In genomic region chr6:150587637-150588036, GRCh38 we compare ENCODE assay signal across 11 cellular contexts.
"Had no signal": no experiment of that assay in that cellular context is flagged by ENCODE, and none has a peak within 500 bp of the region (broad histone marks: within the 10 kb centered on the region; RNA-seq: fewer than 3 reads in every experiment).

No MANE protein-coding gene starts in this region.

- FAIRE-seq: H1, H54 had no signal

- H3K9ac ChIP-seq: GM23248 had no signal

- H3K4me3 ChIP-seq: GM23248, GM23338, HAP-1 had no signal

- ATAC-seq: GM23338, HCT116 had no signal

- H3K27ac ChIP-seq: GM23248 had no signal

- H3K36me3 ChIP-seq: HAP-1 had no signal

- H3K9me3 ChIP-seq: HAP-1 had no signal

- H3K4me2 ChIP-seq: GM23338 had no signal

- DNase-seq: GM23248, GOT3, H7, H9, HCEC 1CT, HFFc6 had no signal

- H2AFZ ChIP-seq: GM23248, GM23338 had no signal
